In the genomic region with DNA sequence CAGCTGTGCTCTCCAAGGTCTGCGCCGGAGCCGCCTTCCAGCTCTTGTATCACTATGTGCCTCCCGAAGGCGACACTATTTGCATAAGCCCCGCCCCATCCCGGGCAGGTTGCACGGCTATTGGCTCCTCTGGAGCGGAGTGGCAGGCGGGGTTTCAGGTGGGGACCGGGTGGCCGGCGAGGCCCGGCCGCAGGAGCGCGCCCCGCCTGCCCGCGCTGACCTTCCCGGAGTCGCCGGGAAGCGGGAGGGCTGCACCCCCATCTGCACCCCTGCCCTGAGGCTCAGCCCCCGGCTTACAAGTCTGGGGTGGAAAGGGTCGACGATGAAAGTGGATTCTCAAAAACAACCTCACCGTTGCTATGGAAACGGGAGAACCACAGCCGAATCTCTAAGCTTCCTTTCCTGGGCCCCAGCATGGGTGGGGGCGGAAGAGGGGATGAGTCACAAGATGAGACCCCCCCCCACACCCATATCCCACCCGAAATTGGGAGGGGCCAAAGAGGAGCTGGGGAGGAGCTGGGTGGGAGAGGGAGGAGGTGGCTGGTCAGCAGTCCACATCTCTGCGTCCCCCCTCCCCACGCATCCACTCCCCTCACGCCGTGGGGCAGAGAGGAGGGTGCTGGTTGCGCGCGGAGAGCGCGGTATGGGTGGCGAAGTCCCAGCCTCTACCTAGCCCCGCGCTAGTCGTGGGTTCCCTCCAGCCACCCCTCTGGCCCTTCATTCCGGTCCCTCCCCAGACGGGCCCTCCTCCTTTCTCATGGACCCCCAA, we compare ENCODE assay signal across 9 cellular contexts. TPM values are rescaled to one million over a fixed set of nuclear protein-coding genes. Genes with fewer than 3 reads are reported as not detected.
DNase-seq lines count a peak whose midpoint lies in the region; ATAC-seq and TF ChIP-seq lines count a peak whose summit lies in the region.
"Had no signal": no experiment of that assay in that cellular context is flagged by ENCODE, and none has a peak within 500 bp of the region (broad histone marks: within the 10 kb centered on the region; RNA-seq: fewer than 3 reads in every experiment).

Gene HPCAL4, minus strand, starts transcription at position 51 of the 769 bp plus-strand sequence. CDS start 6,830 bp downstream, outside the sequence.

- POLR2A ChIA-PET in activated CD8-positive, alpha-beta T cell treated with anti-CD3 and anti-CD28 coated beads for 36 hours (lab: Charles Lee) = interaction anchor here (0.8 to 4.5 kb wide), 4 partner anchors 8 to 1548 kb away, joined by 3 to 33 read pairs (median 5); partner anchors contain the start of gene NT5C1A

- no peaks in the 10 kb centered on the region for H3K36me3 Mint-ChIP-seq in activated CD8-positive, alpha-beta T cell treated with anti-CD3 and anti-CD28 coated beads for 36 hours (ENCODE audit: low read depth)

- TF ChIP-seq CTCF in activated CD8-positive, alpha-beta T cell treated with anti-CD3 and anti-CD28 coated beads for 36 hours (IDR thresholded peaks at IDR 0.05) = no peak
- no peak for TF ChIP-seq CTCF in lower lobe of right lung (IDR thresholded peaks at IDR 0.05)

- DNase-seq in SIG-M5 treated with dmso at 0.1 percent for 504 hours (lab: John Stamatoyannopoulos, UW; ENCODE audit: unreplicated experiment) = peak; percentile 78
- DNase-seq in SIG-M5 (lab: John Stamatoyannopoulos, UW) = no peak
- peak; percentile 89 to 99 for DNase-seq in NCI-H526 (lab: John Stamatoyannopoulos, UW)
- DNase-seq in activated CD8-positive, alpha-beta T cell treated with anti-CD3 and anti-CD28 coated beads for 36 hours = peak; percentile 93
- peak; percentile 96 for DNase-seq in ecto neural progenitor cell (ENCODE audit: low spot score)
- DNase-seq in lower lobe of right lung = peak; percentile 93
- peak; percentile 82 to 83 for DNase-seq in stimulated activated CD4-positive, alpha-beta T cell treated with anti-CD3 and anti-CD28 coated beads, Interleukin-4, amount 100 ng/mL, for 48 hours (ENCODE audit: low read depth in 2 of 2)

- intact Hi-C loops in activated CD8-positive, alpha-beta T cell treated with anti-CD3 and anti-CD28 coated beads for 36 hours (cut with micrococcal nuclease) = no loop called here
- intact Hi-C loops in lower lobe of right lung (cut with DNase I) = no loop called here

- peaks cover 25% of the 10 kb centered on the region for H3K27me3 Mint-ChIP-seq in activated CD8-positive, alpha-beta T cell treated with anti-CD3 and anti-CD28 coated beads for 36 hours

- H3K27me3 ChIP-seq in lower lobe of right lung (ENCODE audit: low read depth) = peaks cover 35% of the 10 kb centered on the region

- no peaks in the 10 kb centered on the region for H3K9me3 ChIP-seq in lower lobe of right lung

- H3K4me3 ChIP-seq in lower lobe of right lung = peak within 1 kb of the TSS; percentile 54

- peak within 1 kb of the TSS; percentile 76 for H3K4me3 Mint-ChIP-seq in activated CD8-positive, alpha-beta T cell treated with anti-CD3 and anti-CD28 coated beads for 36 hours

- no peak within 1 kb of the TSS for H3K27ac ChIP-seq in lower lobe of right lung
- H3K27ac ChIP-seq: C4-2B had no signal

- ATAC-seq in HG03439 (IDR thresholded peaks at IDR 0.05; ENCODE audit: unreplicated experiment) (peak; percentile 70), lower lobe of right lung (peak; percentile 96 to 98)
- peak; percentile 94 for ATAC-seq in activated CD8-positive, alpha-beta T cell treated with anti-CD3 and anti-CD28 coated beads for 36 hours

- peaks cover 34% of the 10 kb centered on the region for H3K4me1 Mint-ChIP-seq in activated CD8-positive, alpha-beta T cell treated with anti-CD3 and anti-CD28 coated beads for 36 hours (ENCODE audit: low read depth)

- no peaks in the 10 kb centered on the region for H3K9me3 Mint-ChIP-seq in activated CD8-positive, alpha-beta T cell treated with anti-CD3 and anti-CD28 coated beads for 36 hours

- H3K27ac Mint-ChIP-seq in activated CD8-positive, alpha-beta T cell treated with anti-CD3 and anti-CD28 coated beads for 36 hours = no peak within 1 kb of the TSS

- peaks cover 22% of the 10 kb centered on the region for H3K4me1 ChIP-seq in lower lobe of right lung

- no peaks in the 10 kb centered on the region for H3K36me3 ChIP-seq in lower lobe of right lung

- CTCF ChIA-PET in activated CD8-positive, alpha-beta T cell treated with anti-CD3 and anti-CD28 coated beads for 36 hours (lab: Charles Lee) = interaction anchor here (0.6 to 4.2 kb wide), 11 partner anchors 10 to 108 kb away, joined by 3 to 29 read pairs (median 6); partner anchors contain the start of gene NT5C1A

RNA-seq across cellular contexts. Expression of gene HPCAL4, which starts in this region (rescaled TPM):
- 1 to 10 TPM; 2.8 to 3.0 TPM for total RNA-seq in activated CD8-positive, alpha-beta T cell treated with anti-CD3 and anti-CD28 coated beads for 36 hours
- total RNA-seq in lower lobe of right lung = 0.41 TPM

Comparison
In these comparisons a context has a peak if more than half of its experiments do, and no peak if none do; other contexts are left out.
1. Peak in DNase-seq, ATAC-seq and H3K4me3 ChIP-seq in lower lobe of right lung; RNA of the gene not detected or under 1 TPM.